ENCODE assay signal across 1 cellular context in genomic region chr7:613442-614140, GRCh38.
TF ChIP-seq lines count a peak whose summit lies in the region.

No MANE protein-coding gene starts in this region.

TF ChIP-seq in H1, 55 proteins besides CTCF, POLR2A, EP300 and RAD21:
- TF ChIP-seq GTF2F1 (IDR thresholded peaks at IDR 0.05; ENCODE audit: borderline replicate concordance, low read depth, low read length) (no peak), SRF (IDR thresholded peaks at IDR 0.05; ENCODE audit: low read depth, low read length) (no peak), ASH2L (IDR thresholded peaks at IDR 0.05; ENCODE audit: low read length) (no peak), HDAC2 (IDR thresholded peaks at IDR 0.05; ENCODE audit: borderline replicate concordance in 1 of 2, low read depth in 2 of 2, low read length in 2 of 2) (no peak), MAFK (IDR thresholded peaks at IDR 0.05; ENCODE audit: low read depth, low read length) (no peak), ATF3 (IDR thresholded peaks at IDR 0.05; ENCODE audit: insufficient read depth, low read depth, low read length) (no peak), JUN (IDR thresholded peaks at IDR 0.05; ENCODE audit: low read depth, low read length) (no peak), KDM5A (IDR thresholded peaks at IDR 0.05; ENCODE audit: low read length) (no peak), HDAC6 (IDR thresholded peaks at IDR 0.05; ENCODE audit: low read depth, low read length) (no peak), ATF2 (IDR thresholded peaks at IDR 0.05; ENCODE audit: low read length) (no peak), JUND (IDR thresholded peaks at IDR 0.05; ENCODE audit: low read length) (no peak)
TF ChIP-seq in H1: peak in this region for 0.
